1 cellular context compared by ENCODE assay signal in genomic region chr5:172782169-172783039, GRCh38.
A peak's percentile ranks its signal among the peaks of the same experiment; 100 is the strongest.
TF ChIP-seq lines count a peak whose summit lies in the region.

No MANE protein-coding gene starts in this region.

TF ChIP-seq in K562, 482 proteins besides CTCF, POLR2A, EP300 and RAD21 (continued from another document):
- no peak for TF ChIP-seq MBD2 (IDR thresholded peaks at IDR 0.05; ENCODE audit: borderline replicate concordance, low read depth)
- no peak for TF ChIP-seq ASH1L (IDR thresholded peaks at IDR 0.05; ENCODE audit: borderline replicate concordance, low read depth, partially characterized antibody)
- no peak for TF ChIP-seq NR3C1 (CRISPR knock-in tag; IDR thresholded peaks at IDR 0.05)
- no peak for TF ChIP-seq TFAP4 (CRISPR knock-in tag; IDR thresholded peaks at IDR 0.05; ENCODE audit: borderline replicate concordance)
- no peak for TF ChIP-seq ZNF830 (CRISPR knock-in tag; IDR thresholded peaks at IDR 0.05)
- no peak for TF ChIP-seq TAF15 (IDR thresholded peaks at IDR 0.05; ENCODE audit: low read depth, low read length)
- peak; percentile 68 for TF ChIP-seq MGA (IDR thresholded peaks at IDR 0.05)
- TF ChIP-seq RUNX1 (IDR thresholded peaks at IDR 0.05; ENCODE audit: low read depth): no peak
- TF ChIP-seq, protein P1, sequence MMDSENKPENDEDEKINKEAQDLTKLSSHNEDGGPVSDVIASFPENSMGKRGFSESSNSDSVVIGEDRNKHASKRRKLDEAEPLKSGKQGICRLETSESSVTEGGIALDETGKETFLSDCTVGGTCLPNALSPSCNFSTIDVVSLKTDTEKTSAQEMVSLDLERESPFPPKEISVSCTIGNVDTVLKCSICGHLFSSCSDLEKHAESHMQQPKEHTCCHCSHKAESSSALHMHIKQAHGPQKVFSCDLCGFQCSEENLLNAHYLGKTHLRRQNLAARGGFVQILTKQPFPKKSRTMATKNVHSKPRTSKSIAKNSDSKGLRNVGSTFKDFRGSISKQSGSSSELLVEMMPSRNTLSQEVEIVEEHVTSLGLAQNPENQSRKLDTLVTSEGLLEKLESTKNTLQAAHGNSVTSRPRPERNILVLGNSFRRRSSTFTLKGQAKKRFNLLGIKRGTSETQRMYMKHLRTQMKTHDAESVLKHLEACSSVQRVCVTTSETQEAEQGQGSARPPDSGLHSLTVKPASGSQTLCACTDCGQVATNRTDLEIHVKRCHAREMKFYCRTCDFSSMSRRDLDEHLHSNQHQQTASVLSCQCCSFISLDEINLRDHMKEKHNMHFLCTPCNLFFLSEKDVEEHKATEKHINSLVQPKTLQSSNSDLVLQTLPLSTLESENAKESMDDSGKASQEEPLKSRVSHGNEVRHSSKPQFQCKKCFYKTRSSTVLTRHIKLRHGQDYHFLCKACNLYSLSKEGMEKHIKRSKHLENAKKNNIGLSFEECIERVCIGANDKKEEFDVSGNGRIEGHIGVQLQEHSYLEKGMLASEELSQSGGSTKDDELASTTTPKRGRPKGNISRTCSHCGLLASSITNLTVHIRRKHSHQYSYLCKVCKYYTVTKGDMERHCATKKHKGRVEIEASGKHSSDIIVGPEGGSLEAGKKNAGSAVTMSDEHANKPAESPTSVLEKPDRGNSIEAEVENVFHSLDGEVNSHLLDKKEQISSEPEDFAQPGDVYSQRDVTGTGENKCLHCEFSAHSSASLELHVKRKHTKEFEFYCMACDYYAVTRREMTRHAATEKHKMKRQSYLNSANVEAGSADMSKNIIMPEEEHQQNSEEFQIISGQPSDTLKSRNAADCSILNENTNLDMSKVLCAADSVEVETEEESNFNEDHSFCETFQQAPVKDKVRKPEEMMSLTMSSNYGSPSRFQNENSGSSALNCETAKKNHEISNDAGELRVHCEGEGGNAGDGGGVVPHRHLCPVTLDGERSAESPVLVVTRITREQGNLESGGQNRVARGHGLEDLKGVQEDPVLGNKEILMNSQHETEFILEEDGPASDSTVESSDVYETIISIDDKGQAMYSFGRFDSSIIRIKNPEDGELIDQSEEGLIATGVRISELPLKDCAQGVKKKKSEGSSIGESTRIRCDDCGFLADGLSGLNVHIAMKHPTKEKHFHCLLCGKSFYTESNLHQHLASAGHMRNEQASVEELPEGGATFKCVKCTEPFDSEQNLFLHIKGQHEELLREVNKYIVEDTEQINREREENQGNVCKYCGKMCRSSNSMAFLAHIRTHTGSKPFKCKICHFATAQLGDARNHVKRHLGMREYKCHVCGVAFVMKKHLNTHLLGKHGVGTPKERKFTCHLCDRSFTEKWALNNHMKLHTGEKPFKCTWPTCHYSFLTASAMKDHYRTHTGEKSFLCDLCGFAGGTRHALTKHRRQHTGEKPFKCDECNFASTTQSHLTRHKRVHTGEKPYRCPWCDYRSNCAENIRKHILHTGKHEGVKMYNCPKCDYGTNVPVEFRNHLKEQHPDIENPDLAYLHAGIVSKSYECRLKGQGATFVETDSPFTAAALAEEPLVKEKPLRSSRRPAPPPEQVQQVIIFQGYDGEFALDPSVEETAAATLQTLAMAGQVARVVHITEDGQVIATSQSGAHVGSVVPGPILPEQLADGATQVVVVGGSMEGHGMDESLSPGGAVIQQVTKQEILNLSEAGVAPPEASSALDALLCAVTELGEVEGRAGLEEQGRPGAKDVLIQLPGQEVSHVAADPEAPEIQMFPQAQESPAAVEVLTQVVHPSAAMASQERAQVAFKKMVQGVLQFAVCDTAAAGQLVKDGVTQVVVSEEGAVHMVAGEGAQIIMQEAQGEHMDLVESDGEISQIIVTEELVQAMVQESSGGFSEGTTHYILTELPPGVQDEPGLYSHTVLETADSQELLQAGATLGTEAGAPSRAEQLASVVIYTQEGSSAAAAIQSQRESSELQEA (IDR thresholded peaks at IDR 0.05; ENCODE audit: low read depth): no peak
- no peak for TF ChIP-seq SMARCA5 (IDR thresholded peaks at IDR 0.05)
- TF ChIP-seq, protein P2, sequence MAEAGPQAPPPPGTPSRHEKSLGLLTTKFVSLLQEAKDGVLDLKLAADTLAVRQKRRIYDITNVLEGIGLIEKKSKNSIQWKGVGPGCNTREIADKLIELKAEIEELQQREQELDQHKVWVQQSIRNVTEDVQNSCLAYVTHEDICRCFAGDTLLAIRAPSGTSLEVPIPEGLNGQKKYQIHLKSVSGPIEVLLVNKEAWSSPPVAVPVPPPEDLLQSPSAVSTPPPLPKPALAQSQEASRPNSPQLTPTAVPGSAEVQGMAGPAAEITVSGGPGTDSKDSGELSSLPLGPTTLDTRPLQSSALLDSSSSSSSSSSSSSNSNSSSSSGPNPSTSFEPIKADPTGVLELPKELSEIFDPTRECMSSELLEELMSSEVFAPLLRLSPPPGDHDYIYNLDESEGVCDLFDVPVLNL (CRISPR knock-in tag; IDR thresholded peaks at IDR 0.05; ENCODE audit: low read depth): no peak
- peak; percentile 53; the same call in 1 of the 2 replicates for TF ChIP-seq ATF3 (IDR thresholded peaks at IDR 0.05)
- TF ChIP-seq ATF3 (CRISPR knock-in tag; conservative IDR thresholded peaks at IDR 0.05): no peak
- TF ChIP-seq DACH1 (IDR thresholded peaks at IDR 0.05; ENCODE audit: partially characterized antibody): peak; percentile 90
- TF ChIP-seq ZNF165 (CRISPR knock-in tag; IDR thresholded peaks at IDR 0.05; ENCODE audit: borderline replicate concordance): no peak
- peak; percentile 73 for TF ChIP-seq ZNF592 (IDR thresholded peaks at IDR 0.05)
- peak; percentile 58; the same call in 1 of the 2 replicates for TF ChIP-seq SMARCE1 (IDR thresholded peaks at IDR 0.05)
- TF ChIP-seq ZC3H4 (CRISPR knock-in tag; IDR thresholded peaks at IDR 0.05; ENCODE audit: borderline replicate concordance): no peak
- no peak for TF ChIP-seq SMAD1 (IDR thresholded peaks at IDR 0.05; ENCODE audit: low read depth, low read length, partially characterized antibody)
- TF ChIP-seq ZNF316 (IDR thresholded peaks at IDR 0.05): peak; percentile 15; the same call in 1 of the 2 replicates
- TF ChIP-seq PHF21A (IDR thresholded peaks at IDR 0.05; ENCODE audit: borderline replicate concordance, low read depth): no peak
- TF ChIP-seq MAX (CRISPR knock-in tag; IDR thresholded peaks at IDR 0.05): no peak
